Comparison of ENCODE assay signal across 18 cellular contexts in genomic region chr17:77346765-77347164, GRCh38.
"Had no signal": no experiment of that assay in that cellular context is flagged by ENCODE, and none has a peak within 500 bp of the region (broad histone marks: within the 10 kb centered on the region; RNA-seq: fewer than 3 reads in every experiment).

No MANE protein-coding gene starts in this region.

- ATAC-seq: activated CD8-positive, alpha-beta T cell treated with anti-CD3 and anti-CD28 coated beads for 36 hours; gastrocnemius medialis; left ventricle myocardium superior; naive thymus-derived CD4-positive, alpha-beta T cell; right cardiac atrium had no signal

- H3K27ac ChIP-seq: gastrocnemius medialis, tibial nerve had no signal

- H3K9me3 ChIP-seq: gastrocnemius medialis, tibial nerve had no signal

- H3K4me3 ChIP-seq: gastrocnemius medialis, tibial nerve had no signal

- H3K27me3 ChIP-seq: gastrocnemius medialis, tibial nerve had no signal

- FAIRE-seq: bronchial epithelial cell, islet of Langerhans had no signal

- DNase-seq: activated B cell treated with CpG ODN at 0.5 μM for 24 hours; activated CD4-positive, alpha-beta T cell treated with anti-CD3 and anti-CD28 coated beads, Interleukin-2, amount 50 U/mL, for 1 hour; activated CD8-positive, alpha-beta T cell treated with anti-CD3 and anti-CD28 coated beads for 36 hours; activated gamma-delta T cell treated with Interleukin-2 at 50 U/mL for 16 hours; activated naive CD4-positive, alpha-beta T cell treated with anti-CD3 and anti-CD28 coated beads, Interleukin-2, amount 50 U/mL, for 16 hours; activated T-cell treated with anti-CD3 and anti-CD28 coated beads, Interleukin-2, amount 50 U/mL, for 1 hour; effector memory CD4-positive, alpha-beta T cell; gastrocnemius medialis; glutamatergic neuron; left ventricle myocardium superior; naive thymus-derived CD4-positive, alpha-beta T cell; right cardiac atrium; stimulated activated CD4-positive, alpha-beta T cell treated with anti-CD3 and anti-CD28 coated beads, Interleukin-2, amount 100 ng/mL, for 48 hours; stimulated activated naive CD4-positive, alpha-beta T cell treated with Interleukin-2 at 50 U/mL for 16 hours; T-helper 2 cell had no signal

- H3K36me3 ChIP-seq: gastrocnemius medialis, tibial nerve had no signal
